In the genomic region with DNA sequence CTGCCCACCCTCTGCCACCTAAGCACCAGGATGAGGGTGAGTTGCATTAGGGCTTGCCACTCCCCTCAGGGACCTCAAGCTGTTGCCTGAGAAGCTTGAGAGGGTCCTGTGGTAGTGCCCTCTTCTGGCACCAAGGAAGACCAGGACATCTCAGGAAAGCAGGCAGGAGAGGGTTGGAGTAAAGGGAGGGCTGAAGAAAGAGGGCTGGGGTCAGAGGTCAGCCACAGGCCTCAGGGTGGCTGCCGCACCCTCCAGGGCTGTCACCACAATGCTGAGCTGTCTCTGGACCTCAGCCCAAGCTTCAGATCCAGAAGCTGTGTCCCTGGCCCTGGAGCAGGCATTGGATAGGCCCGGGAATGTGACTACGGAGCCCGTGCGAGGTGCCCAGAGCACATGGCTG, we compare ENCODE assay signal across 1 cellular context.
TF ChIP-seq lines count a peak whose summit lies in the region.

No MANE protein-coding gene starts in this region.

TF ChIP-seq in K562, 482 proteins besides CTCF, POLR2A, EP300 and RAD21:
- peak; percentile 84; the same call in 1 of the 2 replicates for TF ChIP-seq NR2C2 (CRISPR knock-in tag; IDR thresholded peaks at IDR 0.05)
- no peak for TF ChIP-seq NR2C2 (tag; IDR thresholded peaks at IDR 0.05)
- peak; percentile 80 for TF ChIP-seq NR2C1 (IDR thresholded peaks at IDR 0.05)
- TF ChIP-seq NR2C1 (tag; IDR thresholded peaks at IDR 0.05): peak; percentile 54
- no peak for TF ChIP-seq ZNF778 (CRISPR knock-in tag; IDR thresholded peaks at IDR 0.05)
